Comparison of ENCODE assay signal across 8 cellular contexts in genomic region chr19:11766597-11767591, GRCh38. TPM values are rescaled to one million over a fixed set of nuclear protein-coding genes. Genes with fewer than 3 reads are reported as not detected.
A peak's percentile ranks its signal among the peaks of the same experiment; 100 is the strongest.
DNase-seq lines count a peak whose midpoint lies in the region; ATAC-seq and TF ChIP-seq lines count a peak whose summit lies in the region.

ZNF441 (plus strand) TSS chr19:11767000; CDS start chr19:11767194, 194 bp downstream.

- H3K4me2 ChIP-seq in OCI-LY3 (ENCODE audit: low read length): peak within 1 kb of the TSS; percentile 85

- peak within 1 kb of the TSS; percentile 72 for H3K4me3 ChIP-seq in Caco-2 (ENCODE audit: low read depth, low read length)
- peak within 1 kb of the TSS; percentile 72 for H3K4me3 ChIP-seq in HUES48 (ENCODE audit: low read depth, low read length)
- H3K4me3 ChIP-seq in OCI-LY3 (ENCODE audit: low read length): peak within 1 kb of the TSS; percentile 80
- H3K4me3 ChIP-seq in mucosa of descending colon: peak within 1 kb of the TSS; percentile 66

- intact Hi-C loops in Caco-2 (cut with micrococcal nuclease; ENCODE audit: unreplicated experiment): loop anchor here (1.0 to 2.0 kb wide), 2 partner anchors 28 to 72 kb away; no protein-coding TSS in a partner anchor
- intact Hi-C loops in mucosa of descending colon (cut with DNase I, micrococcal nuclease): no loop called here

- H3K27ac ChIP-seq in HUES48 (ENCODE audit: low read depth, low read length): peak within 1 kb of the TSS; percentile 65
- H3K27ac ChIP-seq in OCI-LY3 (ENCODE audit: low read length): peak within 1 kb of the TSS; percentile 36
- peak within 1 kb of the TSS; percentile 86 for H3K27ac ChIP-seq in epithelial cell of prostate

- POLR2A ChIA-PET in Caco-2 (lab: Charles Lee): interaction anchor here (0.6 to 1.2 kb wide), 3 partner anchors 27 to 127 kb away, joined by 4 to 9 read pairs (median 5); no protein-coding TSS in a partner anchor

- CTCF ChIA-PET in Caco-2 (lab: Charles Lee): interaction anchor here (1.0 to 1.8 kb wide), 3 partner anchors 29 to 67 kb away, joined by 3 to 7 read pairs (median 7); partner anchors contain the start of gene ZNF823

- no peaks in the 10 kb centered on the region for H4K20me1 ChIP-seq in OCI-LY3 (ENCODE audit: insufficient read depth, low read length)

- H3K4me1 ChIP-seq in Caco-2: peaks cover 11% of the 10 kb centered on the region
- H3K4me1 ChIP-seq in HUES48 (ENCODE audit: control insufficient read depth, insufficient read depth, low read length): no peaks in the 10 kb centered on the region
- H3K4me1 ChIP-seq in OCI-LY3 (ENCODE audit: low read length): peaks cover 12% of the 10 kb centered on the region
- H3K4me1 ChIP-seq in mucosa of descending colon (ENCODE audit: low read depth): peaks cover 9% of the 10 kb centered on the region

- H3K36me3 ChIP-seq in Caco-2 (ENCODE audit: control insufficient read depth, insufficient read depth, low read length) (no peaks in the 10 kb centered on the region), HUES48 (ENCODE audit: control insufficient read depth, insufficient read depth, low read length) (no peaks in the 10 kb centered on the region), OCI-LY3 (replicated peaks; ENCODE audit: low read depth, low read length) (peaks cover 26% of the 10 kb centered on the region), mucosa of descending colon (ENCODE audit: low read depth) (no peaks in the 10 kb centered on the region)

- H3K9me3 ChIP-seq in Caco-2: peaks cover 5% of the 10 kb centered on the region; the same call in 1 of the 2 replicates
- H3K9me3 ChIP-seq in HUES48 (ENCODE audit: control insufficient read depth, insufficient read depth, low read length): peaks cover 22% of the 10 kb centered on the region
- peaks cover 15% of the 10 kb centered on the region for H3K9me3 ChIP-seq in OCI-LY3 (ENCODE audit: insufficient read depth, low read length)
- H3K9me3 ChIP-seq in mucosa of descending colon: no peaks in the 10 kb centered on the region

- peak; percentile 88 for ATAC-seq in GM21390 (IDR thresholded peaks at IDR 0.05; ENCODE audit: unreplicated experiment)
- ATAC-seq in mucosa of descending colon: peak; percentile 99

- H3K9ac ChIP-seq in HUES48 (ENCODE audit: low read depth, low read length) (peak within 1 kb of the TSS; percentile 46; the same call in 1 of the 2 replicates), OCI-LY3 (ENCODE audit: low read length) (peak within 1 kb of the TSS; percentile 79)

- peaks cover 29% of the 10 kb centered on the region for H3K79me2 ChIP-seq in OCI-LY3 (ENCODE audit: low read length)

- peak; percentile 97 for DNase-seq in Caco-2
- peak; percentile 89 for DNase-seq in activated T-cell treated with anti-CD3 and anti-CD28 coated beads for 4 hours
- DNase-seq in epithelial cell of prostate (ENCODE audit: low read depth, low spot score): peak; percentile 60
- peak; percentile 98 to 100 (median 100) for DNase-seq in mucosa of descending colon
- DNase-seq in stimulated activated CD8-positive, alpha-beta memory T cell treated with anti-CD3 and anti-CD28 coated beads, Interleukin-2, amount 100 ng/mL, for 48 hours (ENCODE audit: low read depth in 2 of 2): peak; percentile 85 to 94

- H3K36me3 Mint-ChIP-seq in Caco-2 (ENCODE audit: insufficient read depth, unreplicated experiment): peaks cover 10% of the 10 kb centered on the region

- H3K27me3 Mint-ChIP-seq in Caco-2 (ENCODE audit: insufficient read depth, unreplicated experiment): no peaks in the 10 kb centered on the region

- H3K27me3 ChIP-seq in Caco-2 (replicated peaks; ENCODE audit: control insufficient read depth, insufficient read depth, low read length): no peaks in the 10 kb centered on the region
- peaks cover 21% of the 10 kb centered on the region for H3K27me3 ChIP-seq in HUES48 (ENCODE audit: control insufficient read depth, insufficient read depth, low read length)
- no peaks in the 10 kb centered on the region for H3K27me3 ChIP-seq in OCI-LY3 (ENCODE audit: low read depth, low read length)

- no TSS peak for BruUV-seq in Caco-2 (replicated peaks; lab: Mats Ljungman, UMichigan)

- H3K9me3 Mint-ChIP-seq in Caco-2 (ENCODE audit: unreplicated experiment): peaks cover 15% of the 10 kb centered on the region

- H3K27ac Mint-ChIP-seq in Caco-2 (ENCODE audit: unreplicated experiment): peak within 1 kb of the TSS; percentile 97

- TF ChIP-seq CTCF in Caco-2 (IDR thresholded peaks at IDR 0.05; ENCODE audit: insufficient read depth in 1 of 2, low read depth in 1 of 2, low read length in 1 of 2, severe bottlenecking in 1 of 2, unreplicated experiment in 1 of 2) (no peak), OCI-LY3 (IDR thresholded peaks at IDR 0.05; ENCODE audit: low read depth, low read length) (no peak), mucosa of descending colon (IDR thresholded peaks at IDR 0.05) (no peak)

- peaks cover 5% of the 10 kb centered on the region for H3K4me1 Mint-ChIP-seq in Caco-2 (ENCODE audit: low read depth, unreplicated experiment)

- H3K4me3 Mint-ChIP-seq in Caco-2 (ENCODE audit: unreplicated experiment): peak within 1 kb of the TSS; percentile 93

- peak within 1 kb of the TSS; percentile 94 for H2AFZ ChIP-seq in OCI-LY3 (ENCODE audit: low read depth, low read length)

RNA-seq across cellular contexts. Expression of gene ZNF441, which starts in this region (rescaled TPM):
- total RNA-seq in Caco-2 (2022) (3.2 and 4.4 TPM in 2 replicates), mucosa of descending colon (1 to 10 TPM; 4.8 to 8.5 (median 4.8) TPM)

Comparison
In these comparisons a context has a peak if more than half of its experiments do, and no peak if none do; other contexts are left out.
1. Peak in every context shown above with its lines: DNase-seq, ATAC-seq, H3K4me3 ChIP-seq and H3K27ac ChIP-seq.
2. H3K27ac ChIP-seq: peak in every context shown above with its lines; median percentile 86 in epithelial cell of prostate; 65 in HUES48; 36 in OCI-LY3.